ENCODE assay signal across 21 cellular contexts in the genomic region with DNA sequence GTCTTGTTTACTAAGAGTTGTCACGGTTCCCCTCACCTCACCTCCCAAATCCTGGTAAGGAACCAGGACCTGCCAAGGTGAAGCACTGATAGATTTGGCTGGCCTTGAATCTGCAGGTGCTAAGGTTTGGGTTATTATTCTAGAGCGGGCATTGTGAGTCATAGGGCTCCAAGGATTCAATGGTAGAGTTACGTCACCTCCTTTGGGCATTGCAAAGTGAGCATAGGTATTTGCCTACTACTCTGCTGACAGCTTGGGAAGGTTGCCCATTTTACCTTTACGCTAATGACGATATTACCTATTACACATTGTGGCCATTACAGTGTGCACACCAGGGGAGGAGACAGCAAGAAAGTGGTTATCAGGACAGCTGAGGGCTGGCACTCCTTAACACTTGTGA. TPM values are rescaled to one million over a fixed set of nuclear protein-coding genes. Genes with fewer than 3 reads are reported as not detected.
A peak's percentile ranks its signal among the peaks of the same experiment; 100 is the strongest.
DNase-seq lines count a peak whose midpoint lies in the region; ATAC-seq, FAIRE-seq and TF ChIP-seq lines count a peak whose summit lies in the region.
"Had no signal": no experiment of that assay in that cellular context is flagged by ENCODE, and none has a peak within 500 bp of the region (broad histone marks: within the 10 kb centered on the region; RNA-seq: fewer than 3 reads in every experiment).

No MANE protein-coding gene starts in this region.

- H4K20me1 ChIP-seq in GM23338 (replicated peaks; ENCODE audit: insufficient read depth), result no peaks in the 10 kb centered on the region

- no peak overlapping the region for H3K27ac Mint-ChIP-seq in GM23338
- no peak overlapping the region for H3K27ac Mint-ChIP-seq in activated CD4-positive, alpha-beta memory T cell treated with anti-CD3 and anti-CD28 coated beads for 36 hours
- H3K27ac Mint-ChIP-seq in effector memory CD8-positive, alpha-beta T cell, result no peak overlapping the region
- H3K27ac Mint-ChIP-seq: CD14-positive monocyte, IgD-negative memory B cell had no signal

- DNase-seq in GM23338 (ENCODE audit: low spot score) (peak; percentile 20), NCI-H69 (lab: John Stamatoyannopoulos, UW) (peak; percentile 93), bronchial epithelial cell (ENCODE audit: low read depth) (peak; percentile 97), kidney tubule cell (ENCODE audit: low spot score) (peak; percentile 69), NCI-H187 (lab: John Stamatoyannopoulos, UW) (no peak), AML-193 (lab: John Stamatoyannopoulos, UW) (no peak)
- no peak for DNase-seq in activated CD4-positive, alpha-beta memory T cell treated with anti-CD3 and anti-CD28 coated beads for 36 hours
- DNase-seq in effector memory CD8-positive, alpha-beta T cell, result no peak
- DNase-seq: DMS79, NCI-H1048, NCI-H1694, NCI-H510A treated with DMSO at 0.1 percent for 48 hours, OCI-M1 had no signal

- H3K79me2 ChIP-seq in GM23338 (replicated peaks; ENCODE audit: insufficient read depth), result no peaks in the 10 kb centered on the region

- peaks cover 30% of the 10 kb centered on the region for H3K4me1 Mint-ChIP-seq in GM23338
- H3K4me1 Mint-ChIP-seq in activated CD4-positive, alpha-beta memory T cell treated with anti-CD3 and anti-CD28 coated beads for 36 hours (ENCODE audit: low read depth), result no peaks in the 10 kb centered on the region
- H3K4me1 Mint-ChIP-seq in effector memory CD8-positive, alpha-beta T cell (ENCODE audit: low read depth in 2 of 2), result peaks cover 5% of the 10 kb centered on the region in 2 donors

- H3K4me2 ChIP-seq in GM23338, result no peak overlapping the region
- H3K4me2 ChIP-seq: A549 had no signal

- H3K4me1 ChIP-seq in GM23338 (ENCODE audit: insufficient read depth), result peaks cover 24% of the 10 kb centered on the region
- H3K4me1 ChIP-seq: A549 had no signal

- H3K27me3 ChIP-seq in GM23338 (ENCODE audit: insufficient read depth) (no peaks in the 10 kb centered on the region), bronchial epithelial cell (ENCODE audit: control insufficient read depth, insufficient read depth, low read length) (no peaks in the 10 kb centered on the region)

- POLR2A ChIA-PET in activated CD4-positive, alpha-beta memory T cell treated with anti-CD3 and anti-CD28 coated beads for 36 hours (lab: Charles Lee), result no interaction called here

- ATAC-seq in GM23338, result no peak
- ATAC-seq in effector memory CD8-positive, alpha-beta T cell (replicated peaks), result no peak
- ATAC-seq: A549, HCT116, Right ventricle myocardium inferior had no signal

- H3K4me3 ChIP-seq in GM23338 (no peak overlapping the region), bronchial epithelial cell (ENCODE audit: low read depth, low read length) (no peak overlapping the region)
- H3K4me3 ChIP-seq: A549, SK-N-MC had no signal

- FAIRE-seq in bronchial epithelial cell (lab: Jason Lieb, UNC), result peak; percentile 94
- FAIRE-seq: A549, GM12891 had no signal

- H3K9me2 ChIP-seq in GM23338 (ENCODE audit: insufficient read depth), result no peaks in the 10 kb centered on the region

- H3K27ac ChIP-seq in GM23338 (ENCODE audit: low read depth), result no peak overlapping the region
- H3K27ac ChIP-seq: A549, SK-N-MC had no signal

- H3K36me3 Mint-ChIP-seq in GM23338 (ENCODE audit: low read depth), result no peaks in the 10 kb centered on the region
- no peaks in the 10 kb centered on the region for H3K36me3 Mint-ChIP-seq in activated CD4-positive, alpha-beta memory T cell treated with anti-CD3 and anti-CD28 coated beads for 36 hours
- no peaks in the 10 kb centered on the region for H3K36me3 Mint-ChIP-seq in effector memory CD8-positive, alpha-beta T cell (ENCODE audit: insufficient read depth)

- peaks cover 2% of the 10 kb centered on the region for H3K27me3 Mint-ChIP-seq in GM23338 (ENCODE audit: insufficient read depth, low read depth, poor library complexity)
- peaks cover 6% of the 10 kb centered on the region for H3K27me3 Mint-ChIP-seq in activated CD4-positive, alpha-beta memory T cell treated with anti-CD3 and anti-CD28 coated beads for 36 hours
- H3K27me3 Mint-ChIP-seq in effector memory CD8-positive, alpha-beta T cell, result no peaks in the 10 kb centered on the region
- H3K27me3 Mint-ChIP-seq: IgD-negative memory B cell had no signal

- intact Hi-C loops in activated CD4-positive, alpha-beta memory T cell treated with anti-CD3 and anti-CD28 coated beads for 36 hours (cut with micrococcal nuclease), result no loop called here

- CTCF ChIA-PET in activated CD4-positive, alpha-beta memory T cell treated with anti-CD3 and anti-CD28 coated beads for 36 hours (lab: Charles Lee), result no interaction called here

- no peaks in the 10 kb centered on the region for H3K9me3 Mint-ChIP-seq in GM23338
- no peaks in the 10 kb centered on the region for H3K9me3 Mint-ChIP-seq in activated CD4-positive, alpha-beta memory T cell treated with anti-CD3 and anti-CD28 coated beads for 36 hours
- H3K9me3 Mint-ChIP-seq in effector memory CD8-positive, alpha-beta T cell, result no peaks in the 10 kb centered on the region
- H3K9me3 Mint-ChIP-seq: IgD-negative memory B cell had no signal

- no peak overlapping the region for H2AFZ ChIP-seq in GM23338

- no peaks in the 10 kb centered on the region for H3F3A ChIP-seq in GM23338 (replicated peaks; ENCODE audit: low read depth)

- H3K36me3 ChIP-seq in GM23338 (ENCODE audit: insufficient read depth) (no peaks in the 10 kb centered on the region), bronchial epithelial cell (ENCODE audit: control insufficient read depth, insufficient read depth, low read length) (no peaks in the 10 kb centered on the region)

- no peak for TF ChIP-seq CTCF in GM23338 (conservative IDR thresholded peaks at IDR 0.05; ENCODE audit: low read depth in 2 of 2)
- no peak for TF ChIP-seq CTCF in bronchial epithelial cell (IDR thresholded peaks at IDR 0.05; ENCODE audit: insufficient read depth, low read length, severe bottlenecking)

- H3K4me3 Mint-ChIP-seq in GM23338, result no peak overlapping the region
- H3K4me3 Mint-ChIP-seq in activated CD4-positive, alpha-beta memory T cell treated with anti-CD3 and anti-CD28 coated beads for 36 hours, result no peak overlapping the region
- no peak overlapping the region for H3K4me3 Mint-ChIP-seq in effector memory CD8-positive, alpha-beta T cell
- H3K4me3 Mint-ChIP-seq: IgD-negative memory B cell had no signal

TF ChIP-seq in GM23338, 12 proteins besides CTCF, POLR2A, EP300 and RAD21 (continues in another document):
- no peak for TF ChIP-seq EZH2 (IDR thresholded peaks at IDR 0.05; ENCODE audit: low read depth, unreplicated experiment)

RNA-seq across cellular contexts. Expression of gene SETBP1, which starts 59.3 kb away (rescaled TPM):
- total RNA-seq in GM23338 (2014; rRNA removed; shearing (Covaris generic)), result 3.7 and 5.5 TPM in 2 replicates
- 1.6 TPM in 2 replicates for polyA plus RNA-seq in GM23338 (2016; fragmentation: Nextera tagmentation; extraction: Ambion mirVana)
- total RNA-seq in bronchial epithelial cell, result 1.3 and 1.8 TPM in 2 replicates
- 1 to 10 TPM; 6.4 to 6.7 TPM for total RNA-seq in activated CD4-positive, alpha-beta memory T cell treated with anti-CD3 and anti-CD28 coated beads for 36 hours
- total RNA-seq: G401 had no signal

Comparison
In these comparisons a context has a peak if more than half of its experiments do, and no peak if none do; other contexts are left out.
1. DNase-seq: peak in GM23338 (single experiment), NCI-H69 (single experiment), bronchial epithelial cell (single experiment) and kidney tubule cell (single experiment); none in activated CD4-positive, alpha-beta memory T cell treated with anti-CD3 and anti-CD28 coated beads for 36 hours (single experiment), NCI-H187 (0 of 2), AML-193 (0 of 2) and effector memory CD8-positive, alpha-beta T cell (0 of 3).